ENCODE assay signal across 2 cellular contexts in the genomic region with DNA sequence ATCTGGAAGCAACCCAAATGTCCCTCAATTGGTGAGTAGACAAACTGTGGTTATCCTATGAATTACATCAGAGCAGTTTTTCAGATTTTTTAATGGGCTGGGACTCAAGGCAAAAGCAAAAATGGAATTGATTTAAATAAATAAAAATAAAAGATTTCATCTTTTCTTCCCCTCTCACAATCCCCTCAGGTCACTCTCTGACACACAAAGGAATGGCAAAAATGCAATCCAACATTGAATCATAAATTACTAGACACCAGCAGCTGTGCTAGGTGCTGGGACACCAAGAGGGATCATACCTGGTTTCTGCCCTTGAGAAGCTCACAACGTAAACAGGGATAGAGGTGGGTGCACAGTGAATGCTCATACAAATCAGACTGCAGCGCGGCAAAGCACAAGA.
A peak's percentile ranks its signal among the peaks of the same experiment; 100 is the strongest.
TF ChIP-seq lines count a peak whose summit lies in the region.

No MANE protein-coding gene starts in this region.

TF ChIP-seq in HCT116, 20 proteins besides CTCF, POLR2A, EP300 and RAD21 (continued from another document):
- TF ChIP-seq, protein P1, sequence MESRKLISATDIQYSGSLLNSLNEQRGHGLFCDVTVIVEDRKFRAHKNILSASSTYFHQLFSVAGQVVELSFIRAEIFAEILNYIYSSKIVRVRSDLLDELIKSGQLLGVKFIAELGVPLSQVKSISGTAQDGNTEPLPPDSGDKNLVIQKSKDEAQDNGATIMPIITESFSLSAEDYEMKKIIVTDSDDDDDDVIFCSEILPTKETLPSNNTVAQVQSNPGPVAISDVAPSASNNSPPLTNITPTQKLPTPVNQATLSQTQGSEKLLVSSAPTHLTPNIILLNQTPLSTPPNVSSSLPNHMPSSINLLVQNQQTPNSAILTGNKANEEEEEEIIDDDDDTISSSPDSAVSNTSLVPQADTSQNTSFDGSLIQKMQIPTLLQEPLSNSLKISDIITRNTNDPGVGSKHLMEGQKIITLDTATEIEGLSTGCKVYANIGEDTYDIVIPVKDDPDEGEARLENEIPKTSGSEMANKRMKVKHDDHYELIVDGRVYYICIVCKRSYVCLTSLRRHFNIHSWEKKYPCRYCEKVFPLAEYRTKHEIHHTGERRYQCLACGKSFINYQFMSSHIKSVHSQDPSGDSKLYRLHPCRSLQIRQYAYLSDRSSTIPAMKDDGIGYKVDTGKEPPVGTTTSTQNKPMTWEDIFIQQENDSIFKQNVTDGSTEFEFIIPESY (IDR thresholded peaks at IDR 0.05; ENCODE audit: extremely low read depth, insufficient replicate concordance, low read length) = no peak
- TF ChIP-seq SP1 (IDR thresholded peaks at IDR 0.05; ENCODE audit: low read depth) (no peak), YY1 (IDR thresholded peaks at IDR 0.05; ENCODE audit: extremely low read depth, insufficient replicate concordance, low read depth, low read length) (no peak), CBX3 (IDR thresholded peaks at IDR 0.05; ENCODE audit: low read depth) (no peak), ZFX (IDR thresholded peaks at IDR 0.05) (no peak), FOSL1 (IDR thresholded peaks at IDR 0.05; ENCODE audit: low read depth) (no peak), POLR2AphosphoS5 (IDR thresholded peaks at IDR 0.05; ENCODE audit: low read depth, low read length) (no peak), EZH2phosphoT487 (IDR thresholded peaks at IDR 0.05; ENCODE audit: borderline replicate concordance) (no peak), SIN3A (IDR thresholded peaks at IDR 0.05; ENCODE audit: low read depth) (no peak), SRF (IDR thresholded peaks at IDR 0.05; ENCODE audit: low read depth) (no peak), ATF3 (IDR thresholded peaks at IDR 0.05) (no peak), JUND (IDR thresholded peaks at IDR 0.05) (no peak), EZH2 (IDR thresholded peaks at IDR 0.05) (no peak), ELF1 (IDR thresholded peaks at IDR 0.05; ENCODE audit: borderline replicate concordance, low read depth) (no peak), REST (IDR thresholded peaks at IDR 0.05; ENCODE audit: low read depth) (no peak), ZNF274 (IDR thresholded peaks at IDR 0.05; ENCODE audit: low read depth, low read length) (no peak)
- TF ChIP-seq, protein P2, sequence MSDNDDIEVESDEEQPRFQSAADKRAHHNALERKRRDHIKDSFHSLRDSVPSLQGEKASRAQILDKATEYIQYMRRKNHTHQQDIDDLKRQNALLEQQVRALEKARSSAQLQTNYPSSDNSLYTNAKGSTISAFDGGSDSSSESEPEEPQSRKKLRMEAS (IDR thresholded peaks at IDR 0.05) = no peak

TF ChIP-seq in HEK293, 187 proteins besides CTCF, POLR2A, EP300 and RAD21 (continued from another document):
- TF ChIP-seq, protein P3, sequence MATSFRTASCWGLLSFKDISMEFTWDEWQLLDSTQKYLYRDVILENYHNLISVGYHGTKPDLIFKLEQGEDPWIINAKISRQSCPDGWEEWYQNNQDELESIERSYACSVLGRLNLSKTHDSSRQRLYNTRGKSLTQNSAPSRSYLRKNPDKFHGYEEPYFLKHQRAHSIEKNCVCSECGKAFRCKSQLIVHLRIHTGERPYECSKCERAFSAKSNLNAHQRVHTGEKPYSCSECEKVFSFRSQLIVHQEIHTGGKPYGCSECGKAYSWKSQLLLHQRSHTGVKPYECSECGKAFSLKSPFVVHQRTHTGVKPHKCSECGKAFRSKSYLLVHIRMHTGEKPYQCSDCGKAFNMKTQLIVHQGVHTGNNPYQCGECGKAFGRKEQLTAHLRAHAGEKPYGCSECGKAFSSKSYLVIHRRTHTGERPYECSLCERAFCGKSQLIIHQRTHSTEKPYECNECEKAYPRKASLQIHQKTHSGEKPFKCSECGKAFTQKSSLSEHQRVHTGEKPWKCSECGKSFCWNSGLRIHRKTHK (tag by site-specific recombination; IDR thresholded peaks at IDR 0.05) = peak; percentile 47; the same call in 1 of the 2 replicates
